ENCODE assay signal across 1 cellular context in the genomic region with DNA sequence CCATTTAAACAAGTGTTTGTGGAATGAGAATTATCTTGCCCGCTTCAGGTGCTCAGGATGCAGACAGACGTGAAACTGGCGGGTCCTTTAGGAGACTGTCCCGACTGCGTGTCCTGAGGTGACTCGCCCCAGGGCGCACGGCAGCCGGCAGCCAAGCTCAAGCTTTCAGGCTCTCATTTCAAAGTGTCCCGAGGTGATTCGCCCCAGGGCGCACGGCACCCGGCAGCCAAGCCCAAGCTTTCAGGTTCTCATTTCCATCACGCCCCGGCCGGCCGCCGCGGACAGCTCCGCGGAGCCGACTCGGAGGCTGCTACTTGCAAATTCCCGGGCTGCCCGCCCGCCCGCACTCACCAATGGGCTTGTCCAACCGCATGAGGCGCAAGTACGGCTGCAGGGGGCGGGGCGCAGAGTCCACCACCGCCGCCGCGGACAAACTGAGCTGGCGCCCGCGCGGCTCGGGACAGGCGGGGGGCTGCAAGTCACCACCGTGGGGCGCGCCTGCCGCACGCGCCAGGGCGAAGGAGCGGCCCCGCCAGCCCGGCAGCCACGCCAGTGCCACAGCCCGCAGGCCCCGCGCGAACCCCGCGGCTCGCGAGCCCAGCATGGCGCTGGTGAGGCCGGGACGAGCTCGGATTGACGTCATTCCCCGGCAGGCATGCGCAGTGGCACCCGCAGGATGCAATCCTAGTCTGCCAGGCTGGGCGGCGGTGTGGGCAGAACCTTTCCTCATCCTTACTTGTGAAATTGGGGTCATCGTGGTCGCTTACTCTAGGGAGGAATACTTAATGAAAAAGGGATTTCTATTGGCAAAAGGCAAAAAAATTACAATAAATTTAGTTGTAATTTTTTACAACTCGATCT.
TF ChIP-seq lines count a peak whose summit lies in the region.

A gene with protein sequence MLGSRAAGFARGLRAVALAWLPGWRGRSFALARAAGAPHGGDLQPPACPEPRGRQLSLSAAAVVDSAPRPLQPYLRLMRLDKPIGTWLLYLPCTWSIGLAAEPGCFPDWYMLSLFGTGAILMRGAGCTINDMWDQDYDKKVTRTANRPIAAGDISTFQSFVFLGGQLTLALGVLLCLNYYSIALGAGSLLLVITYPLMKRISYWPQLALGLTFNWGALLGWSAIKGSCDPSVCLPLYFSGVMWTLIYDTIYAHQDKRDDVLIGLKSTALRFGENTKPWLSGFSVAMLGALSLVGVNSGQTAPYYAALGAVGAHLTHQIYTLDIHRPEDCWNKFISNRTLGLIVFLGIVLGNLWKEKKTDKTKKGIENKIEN (minus strand): TSS at position 638 of the 861 bp plus-strand sequence. CDS start 34 bp downstream, at position 604.

TF ChIP-seq in HepG2, 621 proteins besides CTCF, POLR2A, EP300 and RAD21 (continued from another document and continues in another):
- TF ChIP-seq, protein P1, sequence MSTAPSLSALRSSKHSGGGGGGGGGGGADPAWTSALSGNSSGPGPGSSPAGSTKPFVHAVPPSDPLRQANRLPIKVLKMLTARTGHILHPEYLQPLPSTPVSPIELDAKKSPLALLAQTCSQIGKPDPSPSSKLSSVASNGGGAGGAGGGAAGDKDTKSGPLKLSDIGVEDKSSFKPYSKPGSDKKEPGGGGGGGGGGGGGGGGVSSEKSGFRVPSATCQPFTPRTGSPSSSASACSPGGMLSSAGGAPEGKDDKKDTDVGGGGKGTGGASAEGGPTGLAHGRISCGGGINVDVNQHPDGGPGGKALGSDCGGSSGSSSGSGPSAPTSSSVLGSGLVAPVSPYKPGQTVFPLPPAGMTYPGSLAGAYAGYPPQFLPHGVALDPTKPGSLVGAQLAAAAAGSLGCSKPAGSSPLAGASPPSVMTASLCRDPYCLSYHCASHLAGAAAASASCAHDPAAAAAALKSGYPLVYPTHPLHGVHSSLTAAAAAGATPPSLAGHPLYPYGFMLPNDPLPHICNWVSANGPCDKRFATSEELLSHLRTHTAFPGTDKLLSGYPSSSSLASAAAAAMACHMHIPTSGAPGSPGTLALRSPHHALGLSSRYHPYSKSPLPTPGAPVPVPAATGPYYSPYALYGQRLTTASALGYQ (CRISPR knock-in tag; IDR thresholded peaks at IDR 0.05) = peak; percentile 44; the same call in 1 of the 2 replicates
- TF ChIP-seq BRD4 (CRISPR knock-in tag; IDR thresholded peaks at IDR 0.05) = peak; percentile 65; the same call in 1 of the 2 replicates
- TF ChIP-seq ZNF644 (CRISPR knock-in tag; IDR thresholded peaks at IDR 0.05; ENCODE audit: low read depth) = no peak
- TF ChIP-seq ATF7-NPFF (CRISPR knock-in tag; IDR thresholded peaks at IDR 0.05; ENCODE audit: low read depth) = peak; percentile 94
- TF ChIP-seq, protein P2, sequence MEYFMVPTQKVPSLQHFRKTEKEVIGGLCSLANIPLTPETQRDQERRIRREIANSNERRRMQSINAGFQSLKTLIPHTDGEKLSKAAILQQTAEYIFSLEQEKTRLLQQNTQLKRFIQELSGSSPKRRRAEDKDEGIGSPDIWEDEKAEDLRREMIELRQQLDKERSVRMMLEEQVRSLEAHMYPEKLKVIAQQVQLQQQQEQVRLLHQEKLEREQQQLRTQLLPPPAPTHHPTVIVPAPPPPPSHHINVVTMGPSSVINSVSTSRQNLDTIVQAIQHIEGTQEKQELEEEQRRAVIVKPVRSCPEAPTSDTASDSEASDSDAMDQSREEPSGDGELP (IDR thresholded peaks at IDR 0.05; ENCODE audit: borderline replicate concordance, low read depth) = no peak
- no peak for TF ChIP-seq ZNF83 (CRISPR knock-in tag; IDR thresholded peaks at IDR 0.05; ENCODE audit: borderline replicate concordance)
- peak; percentile 89; the same call in 1 of the 2 replicates for TF ChIP-seq ZNF567 (CRISPR knock-in tag; IDR thresholded peaks at IDR 0.05; ENCODE audit: borderline replicate concordance)
- TF ChIP-seq ZNF703 (CRISPR knock-in tag; IDR thresholded peaks at IDR 0.05; ENCODE audit: borderline replicate concordance) = no peak
- TF ChIP-seq, protein P3, sequence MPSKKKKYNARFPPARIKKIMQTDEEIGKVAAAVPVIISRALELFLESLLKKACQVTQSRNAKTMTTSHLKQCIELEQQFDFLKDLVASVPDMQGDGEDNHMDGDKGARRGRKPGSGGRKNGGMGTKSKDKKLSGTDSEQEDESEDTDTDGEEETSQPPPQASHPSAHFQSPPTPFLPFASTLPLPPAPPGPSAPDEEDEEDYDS (CRISPR knock-in tag; IDR thresholded peaks at IDR 0.05) = peak; percentile 62; the same call in 1 of the 2 replicates
- no peak for TF ChIP-seq PTBP1 (IDR thresholded peaks at IDR 0.05; ENCODE audit: low read depth, low read length, poor library complexity, severe bottlenecking)
- TF ChIP-seq SP1 (IDR thresholded peaks at IDR 0.05) = no peak
- TF ChIP-seq SP1 (CRISPR knock-in tag; IDR thresholded peaks at IDR 0.05) = peak; percentile 18
- peak; percentile 96 for TF ChIP-seq ZMYM4 (CRISPR knock-in tag; IDR thresholded peaks at IDR 0.05)
- no peak for TF ChIP-seq ZNF775 (CRISPR knock-in tag; IDR thresholded peaks at IDR 0.05; ENCODE audit: borderline replicate concordance)
- peak; percentile 72 for TF ChIP-seq NFYC (CRISPR knock-in tag; IDR thresholded peaks at IDR 0.05)
- TF ChIP-seq PHF21A (CRISPR knock-in tag; IDR thresholded peaks at IDR 0.05) = peak; percentile 29; the same call in 1 of the 2 replicates
- TF ChIP-seq ZNF724P (CRISPR knock-in tag; IDR thresholded peaks at IDR 0.05; ENCODE audit: borderline replicate concordance) = peak; percentile 91; the same call in 1 of the 2 replicates
- TF ChIP-seq ONECUT2 (CRISPR knock-in tag; IDR thresholded peaks at IDR 0.05) = no peak
- TF ChIP-seq, protein P4, sequence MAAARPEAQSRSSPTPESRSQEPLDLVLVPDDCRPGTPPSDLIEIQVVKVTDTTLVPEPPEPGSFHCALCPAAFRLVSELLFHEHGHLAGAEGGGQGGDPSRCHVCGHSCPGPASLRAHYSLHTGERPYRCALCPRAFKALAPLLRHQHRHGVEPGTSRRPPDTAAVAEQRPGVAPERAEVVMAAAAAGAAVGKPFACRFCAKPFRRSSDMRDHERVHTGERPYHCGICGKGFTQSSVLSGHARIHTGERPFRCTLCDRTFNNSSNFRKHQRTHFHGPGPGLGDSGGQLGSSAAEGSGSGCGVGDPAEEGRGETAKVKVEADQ (CRISPR knock-in tag; IDR thresholded peaks at IDR 0.05; ENCODE audit: borderline replicate concordance) = peak; percentile 95; the same call in 1 of the 2 replicates
- TF ChIP-seq, protein P5, sequence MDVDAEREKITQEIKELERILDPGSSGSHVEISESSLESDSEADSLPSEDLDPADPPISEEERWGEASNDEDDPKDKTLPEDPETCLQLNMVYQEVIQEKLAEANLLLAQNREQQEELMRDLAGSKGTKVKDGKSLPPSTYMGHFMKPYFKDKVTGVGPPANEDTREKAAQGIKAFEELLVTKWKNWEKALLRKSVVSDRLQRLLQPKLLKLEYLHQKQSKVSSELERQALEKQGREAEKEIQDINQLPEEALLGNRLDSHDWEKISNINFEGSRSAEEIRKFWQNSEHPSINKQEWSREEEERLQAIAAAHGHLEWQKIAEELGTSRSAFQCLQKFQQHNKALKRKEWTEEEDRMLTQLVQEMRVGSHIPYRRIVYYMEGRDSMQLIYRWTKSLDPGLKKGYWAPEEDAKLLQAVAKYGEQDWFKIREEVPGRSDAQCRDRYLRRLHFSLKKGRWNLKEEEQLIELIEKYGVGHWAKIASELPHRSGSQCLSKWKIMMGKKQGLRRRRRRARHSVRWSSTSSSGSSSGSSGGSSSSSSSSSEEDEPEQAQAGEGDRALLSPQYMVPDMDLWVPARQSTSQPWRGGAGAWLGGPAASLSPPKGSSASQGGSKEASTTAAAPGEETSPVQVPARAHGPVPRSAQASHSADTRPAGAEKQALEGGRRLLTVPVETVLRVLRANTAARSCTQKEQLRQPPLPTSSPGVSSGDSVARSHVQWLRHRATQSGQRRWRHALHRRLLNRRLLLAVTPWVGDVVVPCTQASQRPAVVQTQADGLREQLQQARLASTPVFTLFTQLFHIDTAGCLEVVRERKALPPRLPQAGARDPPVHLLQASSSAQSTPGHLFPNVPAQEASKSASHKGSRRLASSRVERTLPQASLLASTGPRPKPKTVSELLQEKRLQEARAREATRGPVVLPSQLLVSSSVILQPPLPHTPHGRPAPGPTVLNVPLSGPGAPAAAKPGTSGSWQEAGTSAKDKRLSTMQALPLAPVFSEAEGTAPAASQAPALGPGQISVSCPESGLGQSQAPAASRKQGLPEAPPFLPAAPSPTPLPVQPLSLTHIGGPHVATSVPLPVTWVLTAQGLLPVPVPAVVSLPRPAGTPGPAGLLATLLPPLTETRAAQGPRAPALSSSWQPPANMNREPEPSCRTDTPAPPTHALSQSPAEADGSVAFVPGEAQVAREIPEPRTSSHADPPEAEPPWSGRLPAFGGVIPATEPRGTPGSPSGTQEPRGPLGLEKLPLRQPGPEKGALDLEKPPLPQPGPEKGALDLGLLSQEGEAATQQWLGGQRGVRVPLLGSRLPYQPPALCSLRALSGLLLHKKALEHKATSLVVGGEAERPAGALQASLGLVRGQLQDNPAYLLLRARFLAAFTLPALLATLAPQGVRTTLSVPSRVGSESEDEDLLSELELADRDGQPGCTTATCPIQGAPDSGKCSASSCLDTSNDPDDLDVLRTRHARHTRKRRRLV (CRISPR knock-in tag; IDR thresholded peaks at IDR 0.05) = no peak
- peak; percentile 91 for TF ChIP-seq POLR2G (IDR thresholded peaks at IDR 0.05; ENCODE audit: low read depth, low read length)
- TF ChIP-seq MTF1 (CRISPR knock-in tag; IDR thresholded peaks at IDR 0.05) = 0 out of 2 replicates have a peak, but pooled peaks have one; percentile 45
- TF ChIP-seq, protein P6, sequence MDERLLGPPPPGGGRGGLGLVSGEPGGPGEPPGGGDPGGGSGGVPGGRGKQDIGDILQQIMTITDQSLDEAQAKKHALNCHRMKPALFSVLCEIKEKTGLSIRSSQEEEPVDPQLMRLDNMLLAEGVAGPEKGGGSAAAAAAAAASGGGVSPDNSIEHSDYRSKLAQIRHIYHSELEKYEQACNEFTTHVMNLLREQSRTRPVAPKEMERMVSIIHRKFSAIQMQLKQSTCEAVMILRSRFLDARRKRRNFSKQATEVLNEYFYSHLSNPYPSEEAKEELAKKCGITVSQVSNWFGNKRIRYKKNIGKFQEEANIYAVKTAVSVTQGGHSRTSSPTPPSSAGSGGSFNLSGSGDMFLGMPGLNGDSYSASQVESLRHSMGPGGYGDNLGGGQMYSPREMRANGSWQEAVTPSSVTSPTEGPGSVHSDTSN (CRISPR knock-in tag; IDR thresholded peaks at IDR 0.05) = no peak
- no peak for TF ChIP-seq ZNF460 (CRISPR knock-in tag; IDR thresholded peaks at IDR 0.05; ENCODE audit: borderline replicate concordance)
- TF ChIP-seq ELF3 (CRISPR knock-in tag; IDR thresholded peaks at IDR 0.05) = no peak; the same call in none of the 2 replicates
- TF ChIP-seq, protein P7, sequence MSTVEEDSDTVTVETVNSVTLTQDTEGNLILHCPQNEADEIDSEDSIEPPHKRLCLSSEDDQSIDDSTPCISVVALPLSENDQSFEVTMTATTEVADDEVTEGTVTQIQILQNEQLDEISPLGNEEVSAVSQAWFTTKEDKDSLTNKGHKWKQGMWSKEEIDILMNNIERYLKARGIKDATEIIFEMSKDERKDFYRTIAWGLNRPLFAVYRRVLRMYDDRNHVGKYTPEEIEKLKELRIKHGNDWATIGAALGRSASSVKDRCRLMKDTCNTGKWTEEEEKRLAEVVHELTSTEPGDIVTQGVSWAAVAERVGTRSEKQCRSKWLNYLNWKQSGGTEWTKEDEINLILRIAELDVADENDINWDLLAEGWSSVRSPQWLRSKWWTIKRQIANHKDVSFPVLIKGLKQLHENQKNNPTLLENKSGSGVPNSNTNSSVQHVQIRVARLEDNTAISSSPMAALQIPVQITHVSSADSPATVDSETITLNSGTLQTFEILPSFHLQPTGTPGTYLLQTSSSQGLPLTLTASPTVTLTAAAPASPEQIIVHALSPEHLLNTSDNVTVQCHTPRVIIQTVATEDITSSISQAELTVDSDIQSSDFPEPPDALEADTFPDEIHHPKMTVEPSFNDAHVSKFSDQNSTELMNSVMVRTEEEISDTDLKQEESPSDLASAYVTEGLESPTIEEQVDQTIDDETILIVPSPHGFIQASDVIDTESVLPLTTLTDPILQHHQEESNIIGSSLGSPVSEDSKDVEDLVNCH (CRISPR knock-in tag; IDR thresholded peaks at IDR 0.05) = no peak
- no peak for TF ChIP-seq HMG20A (CRISPR knock-in tag; IDR thresholded peaks at IDR 0.05; ENCODE audit: borderline replicate concordance)
- TF ChIP-seq TCF7 (IDR thresholded peaks at IDR 0.05; ENCODE audit: low read depth) = no peak
- TF ChIP-seq, protein P8, sequence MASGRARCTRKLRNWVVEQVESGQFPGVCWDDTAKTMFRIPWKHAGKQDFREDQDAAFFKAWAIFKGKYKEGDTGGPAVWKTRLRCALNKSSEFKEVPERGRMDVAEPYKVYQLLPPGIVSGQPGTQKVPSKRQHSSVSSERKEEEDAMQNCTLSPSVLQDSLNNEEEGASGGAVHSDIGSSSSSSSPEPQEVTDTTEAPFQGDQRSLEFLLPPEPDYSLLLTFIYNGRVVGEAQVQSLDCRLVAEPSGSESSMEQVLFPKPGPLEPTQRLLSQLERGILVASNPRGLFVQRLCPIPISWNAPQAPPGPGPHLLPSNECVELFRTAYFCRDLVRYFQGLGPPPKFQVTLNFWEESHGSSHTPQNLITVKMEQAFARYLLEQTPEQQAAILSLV (CRISPR knock-in tag; IDR thresholded peaks at IDR 0.05; ENCODE audit: borderline replicate concordance) = no peak; the same call in 1 of the 2 replicates
- TF ChIP-seq, protein P9, sequence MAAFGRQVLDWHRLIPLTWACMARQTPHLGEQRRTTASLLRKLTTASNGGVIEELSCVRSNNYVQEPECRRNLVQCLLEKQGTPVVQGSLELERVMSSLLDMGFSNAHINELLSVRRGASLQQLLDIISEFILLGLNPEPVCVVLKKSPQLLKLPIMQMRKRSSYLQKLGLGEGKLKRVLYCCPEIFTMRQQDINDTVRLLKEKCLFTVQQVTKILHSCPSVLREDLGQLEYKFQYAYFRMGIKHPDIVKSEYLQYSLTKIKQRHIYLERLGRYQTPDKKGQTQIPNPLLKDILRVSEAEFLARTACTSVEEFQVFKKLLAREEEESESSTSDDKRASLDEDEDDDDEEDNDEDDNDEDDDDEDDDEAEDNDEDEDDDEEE (CRISPR knock-in tag; IDR thresholded peaks at IDR 0.05) = no peak
- TF ChIP-seq, protein P10, sequence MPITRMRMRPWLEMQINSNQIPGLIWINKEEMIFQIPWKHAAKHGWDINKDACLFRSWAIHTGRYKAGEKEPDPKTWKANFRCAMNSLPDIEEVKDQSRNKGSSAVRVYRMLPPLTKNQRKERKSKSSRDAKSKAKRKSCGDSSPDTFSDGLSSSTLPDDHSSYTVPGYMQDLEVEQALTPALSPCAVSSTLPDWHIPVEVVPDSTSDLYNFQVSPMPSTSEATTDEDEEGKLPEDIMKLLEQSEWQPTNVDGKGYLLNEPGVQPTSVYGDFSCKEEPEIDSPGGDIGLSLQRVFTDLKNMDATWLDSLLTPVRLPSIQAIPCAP (CRISPR knock-in tag; IDR thresholded peaks at IDR 0.05; ENCODE audit: low read depth) = no peak
- no peak for TF ChIP-seq STAT5B (CRISPR knock-in tag; IDR thresholded peaks at IDR 0.05)
- TF ChIP-seq, protein P11, sequence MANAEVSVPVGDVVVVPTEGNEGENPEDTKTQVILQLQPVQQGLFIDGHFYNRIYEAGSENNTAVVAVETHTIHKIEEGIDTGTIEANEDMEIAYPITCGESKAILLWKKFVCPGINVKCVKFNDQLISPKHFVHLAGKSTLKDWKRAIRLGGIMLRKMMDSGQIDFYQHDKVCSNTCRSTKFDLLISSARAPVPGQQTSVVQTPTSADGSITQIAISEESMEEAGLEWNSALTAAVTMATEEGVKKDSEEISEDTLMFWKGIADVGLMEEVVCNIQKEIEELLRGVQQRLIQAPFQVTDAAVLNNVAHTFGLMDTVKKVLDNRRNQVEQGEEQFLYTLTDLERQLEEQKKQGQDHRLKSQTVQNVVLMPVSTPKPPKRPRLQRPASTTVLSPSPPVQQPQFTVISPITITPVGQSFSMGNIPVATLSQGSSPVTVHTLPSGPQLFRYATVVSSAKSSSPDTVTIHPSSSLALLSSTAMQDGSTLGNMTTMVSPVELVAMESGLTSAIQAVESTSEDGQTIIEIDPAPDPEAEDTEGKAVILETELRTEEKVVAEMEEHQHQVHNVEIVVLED (CRISPR knock-in tag; IDR thresholded peaks at IDR 0.05; ENCODE audit: borderline replicate concordance) = peak; percentile 55
- TF ChIP-seq LCORL (IDR thresholded peaks at IDR 0.05) = no peak
- TF ChIP-seq LCORL (CRISPR knock-in tag; IDR thresholded peaks at IDR 0.05) = peak; percentile 64
- no peak for TF ChIP-seq ZFP1 (CRISPR knock-in tag; IDR thresholded peaks at IDR 0.05)
